ENCODE assay signal across 20 cellular contexts in genomic region chr21:39430016-39430415, GRCh38.
"Had no signal": no experiment of that assay in that cellular context is flagged by ENCODE, and none has a peak within 500 bp of the region (broad histone marks: within the 10 kb centered on the region; RNA-seq: fewer than 3 reads in every experiment).

No MANE protein-coding gene starts in this region.

- H3K27ac Mint-ChIP-seq: activated CD8-positive, alpha-beta T cell treated with anti-CD3 and anti-CD28 coated beads for 36 hours; activated naive CD4-positive, alpha-beta T cell treated with anti-CD3 and anti-CD28 coated beads, Interleukin-2, amount 50 U/mL, for 24 hours; activated T-cell treated with anti-CD3 and anti-CD28 coated beads, Interleukin-2, amount 50 U/mL, for 72 hours; activated T-helper 2 cell treated with anti-CD3 and anti-CD28 coated beads, Interferon-gamma antibody, Interleukin-2, Interleukin-4, amounts not matched to agents 10 μg/mL and 5 μg/mL and 100 μg/mL, durations not matched to agents 14 hours and 24 hours and 36 hours; T-helper 1 cell treated with Interleukin-12 subunit alpha and Interleukin-12 subunit beta and Interleukin-4 antibody, amounts not matched to agents 30 μg/mL and 1 μg/mL, for 36 hours had no signal

- H3K9me3 ChIP-seq: SJSA1 had no signal

- H3K27ac ChIP-seq: SJSA1 had no signal

- H3K27me3 ChIP-seq: SJSA1 had no signal

- H3K4me3 ChIP-seq: SJSA1 had no signal

- DNase-seq: activated CD4-positive, alpha-beta T cell treated with anti-CD3 and anti-CD28 coated beads for 4 hours; activated CD8-positive, alpha-beta memory T cell treated with anti-CD3 and anti-CD28 coated beads, Interleukin-2, amount 50 U/mL, for 4 hours; activated CD8-positive, alpha-beta T cell treated with anti-CD3 and anti-CD28 coated beads for 36 hours; activated gamma-delta T cell treated with Interleukin-2 at 50 U/mL for 16 hours; activated T-cell treated with anti-CD3 and anti-CD28 coated beads, Interleukin-2, amount 50 U/mL, for 72 hours; aorta; Kasumi-1; NCI-H1105 treated with DMSO at 0.1 percent for 48 hours; NCI-H1436 treated with DMSO at 0.1 percent for 48 hours; NCI-H187; NCI-H2081; NCI-H510A treated with DMSO at 0.1 percent for 48 hours; NK-92 treated with Interleukin-12 subunit alpha and Interleukin-12 subunit beta, amount 100 ng/mL, for 24 hours; PC-3; SHP77 had no signal

- H3K9me3 Mint-ChIP-seq: activated CD8-positive, alpha-beta T cell treated with anti-CD3 and anti-CD28 coated beads for 36 hours; activated naive CD4-positive, alpha-beta T cell treated with anti-CD3 and anti-CD28 coated beads, Interleukin-2, amount 50 U/mL, for 24 hours; activated T-cell treated with anti-CD3 and anti-CD28 coated beads, Interleukin-2, amount 50 U/mL, for 72 hours; activated T-helper 2 cell treated with anti-CD3 and anti-CD28 coated beads, Interferon-gamma antibody, Interleukin-2, Interleukin-4, amounts not matched to agents 10 μg/mL and 5 μg/mL and 100 μg/mL, durations not matched to agents 14 hours and 24 hours and 36 hours; T-helper 1 cell treated with Interleukin-12 subunit alpha and Interleukin-12 subunit beta and Interleukin-4 antibody, amounts not matched to agents 30 μg/mL and 1 μg/mL, for 36 hours had no signal

- H3K4me1 Mint-ChIP-seq: activated naive CD4-positive, alpha-beta T cell treated with anti-CD3 and anti-CD28 coated beads, Interleukin-2, amount 50 U/mL, for 24 hours had no signal

- H3K36me3 Mint-ChIP-seq: activated naive CD4-positive, alpha-beta T cell treated with anti-CD3 and anti-CD28 coated beads, Interleukin-2, amount 50 U/mL, for 24 hours had no signal

- H3K36me3 ChIP-seq: SJSA1 had no signal

- ATAC-seq: activated CD4-positive, CD25-positive, alpha-beta regulatory T cell treated with anti-CD3 and anti-CD28 coated beads, Interleukin-2, amount 50 U/mL, for 24 hours; activated CD8-positive, alpha-beta T cell treated with anti-CD3 and anti-CD28 coated beads for 36 hours; activated T-cell treated with anti-CD3 and anti-CD28 coated beads, Interleukin-2, amount 50 U/mL, for 72 hours; PC-3 had no signal

- H3K4me3 Mint-ChIP-seq: activated CD8-positive, alpha-beta T cell treated with anti-CD3 and anti-CD28 coated beads for 36 hours; activated naive CD4-positive, alpha-beta T cell treated with anti-CD3 and anti-CD28 coated beads, Interleukin-2, amount 50 U/mL, for 24 hours; activated T-cell treated with anti-CD3 and anti-CD28 coated beads, Interleukin-2, amount 50 U/mL, for 72 hours; T-helper 1 cell treated with Interleukin-12 subunit alpha and Interleukin-12 subunit beta and Interleukin-4 antibody, amounts not matched to agents 30 μg/mL and 1 μg/mL, for 36 hours had no signal

- H3K4me1 ChIP-seq: SJSA1 had no signal

- H3K27me3 Mint-ChIP-seq: activated CD8-positive, alpha-beta T cell treated with anti-CD3 and anti-CD28 coated beads for 36 hours had no signal
